Comparison of ENCODE assay signal across 15 cellular contexts in the genomic region with DNA sequence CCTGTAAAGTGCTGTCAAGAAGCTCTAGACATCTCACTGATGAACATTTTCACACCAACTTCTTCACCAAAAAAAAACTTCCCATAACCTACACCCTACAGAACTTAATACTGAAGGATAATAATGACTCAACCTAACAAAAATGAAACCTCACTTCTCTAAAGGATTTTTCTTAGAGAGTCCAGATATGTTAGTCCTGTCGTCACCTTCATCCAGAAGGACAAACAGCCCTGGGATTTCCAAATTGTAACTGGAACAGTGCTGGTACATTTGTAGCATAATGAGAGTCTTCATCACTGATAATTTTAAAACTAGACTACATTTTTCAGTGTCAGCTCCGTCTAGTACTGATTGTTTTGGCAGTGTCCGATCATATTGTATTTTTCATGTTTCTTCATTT.
DNase-seq lines count a peak whose midpoint lies in the region; ATAC-seq and TF ChIP-seq lines count a peak whose summit lies in the region.
"Had no signal": no experiment of that assay in that cellular context is flagged by ENCODE, and none has a peak within 500 bp of the region (broad histone marks: within the 10 kb centered on the region; RNA-seq: fewer than 3 reads in every experiment).

No MANE protein-coding gene starts in this region.

- ATAC-seq in Right ventricle myocardium inferior = no peak
- no peak for ATAC-seq in HG02571 (IDR thresholded peaks at IDR 0.05; ENCODE audit: unreplicated experiment)
- ATAC-seq: CD8-positive, alpha-beta T cell; GM12878; GM23338 had no signal

- no peaks in the 10 kb centered on the region for H3K9me3 ChIP-seq in osteoblast (ENCODE audit: low read depth, low read length)
- H3K9me3 ChIP-seq: BLaER1 treated with 17β-estradiol and CSF1 and Interleukin-3, amounts not matched to agents 10 nM and 100 nM had no signal

- no peak overlapping the region for H3K4me2 ChIP-seq in osteoblast (ENCODE audit: insufficient read depth, low read length)
- H3K4me2 ChIP-seq: BLaER1 treated with 17β-estradiol and CSF1 and Interleukin-3, amounts not matched to agents 10 nM and 100 nM; GM23338 had no signal

- H3K27me3 ChIP-seq in osteoblast (ENCODE audit: insufficient read depth, low read length) = no peaks in the 10 kb centered on the region
- H3K27me3 ChIP-seq: BLaER1 treated with 17β-estradiol and CSF1 and Interleukin-3, amounts not matched to agents 10 nM and 100 nM had no signal

- no peaks in the 10 kb centered on the region for H3K36me3 ChIP-seq in osteoblast (ENCODE audit: insufficient read depth, low read length)
- H3K36me3 ChIP-seq: BLaER1 treated with 17β-estradiol and CSF1 and Interleukin-3, amounts not matched to agents 10 nM and 100 nM had no signal

- intact Hi-C loops in Right ventricle myocardium inferior (cut with DNase I) = no loop called here

- no peaks in the 10 kb centered on the region for H4K20me1 ChIP-seq in osteoblast (ENCODE audit: insufficient read depth, low read length)
- H4K20me1 ChIP-seq: BLaER1 treated with 17β-estradiol and CSF1 and Interleukin-3, amounts not matched to agents 10 nM and 100 nM had no signal

- DNase-seq in EL (peak; percentile 0), cardiac fibroblast (ENCODE audit: low read depth in 2 of 2) (peak; percentile 4 to 70), fibroblast of mammary gland (ENCODE audit: low read depth) (peak; percentile 5), osteoblast (ENCODE audit: insufficient read length, low spot score, missing footprints) (peak; percentile 37), Right ventricle myocardium inferior (ENCODE audit: missing footprints) (no peak), amygdala (lab: John Stamatoyannopoulos, UW) (no peak), medulla oblongata (ENCODE audit: extremely low spot score) (no peak)
- DNase-seq: 8988T; Calu3; CD8-positive, alpha-beta T cell; DMS79 treated with DMSO at 0.1 percent for 48 hours had no signal

- no peaks in the 10 kb centered on the region for H3K79me2 ChIP-seq in osteoblast (ENCODE audit: insufficient read depth, low read length)

- H3K4me1 ChIP-seq in osteoblast (ENCODE audit: insufficient read depth, low read length) = no peaks in the 10 kb centered on the region

- no peak overlapping the region for H3K27ac ChIP-seq in osteoblast (ENCODE audit: low read depth, low read length)
- H3K27ac ChIP-seq: BLaER1 treated with 17β-estradiol and CSF1 and Interleukin-3, amounts not matched to agents 10 nM and 100 nM had no signal

- no peak overlapping the region for H2AFZ ChIP-seq in osteoblast (ENCODE audit: low read length)
- H2AFZ ChIP-seq: GM23338 had no signal

- no peak for TF ChIP-seq CTCF in cardiac fibroblast (IDR thresholded peaks at IDR 0.05; ENCODE audit: low read depth, low read length)
- TF ChIP-seq CTCF in fibroblast of mammary gland (conservative IDR thresholded peaks at IDR 0.05; ENCODE audit: control insufficient read depth, insufficient read depth, low read depth, low read length) = no peak
- TF ChIP-seq CTCF in osteoblast (IDR thresholded peaks at IDR 0.05; ENCODE audit: extremely low read depth, low read depth, low read length) = no peak

- H3K4me3 ChIP-seq in cardiac fibroblast (replicated peaks in 1 of 2; ENCODE audit: low read depth in 2 of 2, low read length in 2 of 2) (no peak overlapping the region), fibroblast of mammary gland (ENCODE audit: control insufficient read depth, low read depth, low read length) (no peak overlapping the region), osteoblast (ENCODE audit: insufficient read depth, low read length) (no peak overlapping the region)
- H3K4me3 ChIP-seq: BLaER1 treated with 17β-estradiol and CSF1 and Interleukin-3, amounts not matched to agents 10 nM and 100 nM; GM12878; GM23338 had no signal

Comparison
In these comparisons a context has a peak if more than half of its experiments do, and no peak if none do; other contexts are left out.
1. DNase-seq: peak in EL (single experiment), cardiac fibroblast (2 of 2), fibroblast of mammary gland (single experiment) and osteoblast (single experiment); none in Right ventricle myocardium inferior (single experiment), amygdala (0 of 56) and medulla oblongata (single experiment).